Comparison of ENCODE assay signal across 9 cellular contexts in the genomic region with DNA sequence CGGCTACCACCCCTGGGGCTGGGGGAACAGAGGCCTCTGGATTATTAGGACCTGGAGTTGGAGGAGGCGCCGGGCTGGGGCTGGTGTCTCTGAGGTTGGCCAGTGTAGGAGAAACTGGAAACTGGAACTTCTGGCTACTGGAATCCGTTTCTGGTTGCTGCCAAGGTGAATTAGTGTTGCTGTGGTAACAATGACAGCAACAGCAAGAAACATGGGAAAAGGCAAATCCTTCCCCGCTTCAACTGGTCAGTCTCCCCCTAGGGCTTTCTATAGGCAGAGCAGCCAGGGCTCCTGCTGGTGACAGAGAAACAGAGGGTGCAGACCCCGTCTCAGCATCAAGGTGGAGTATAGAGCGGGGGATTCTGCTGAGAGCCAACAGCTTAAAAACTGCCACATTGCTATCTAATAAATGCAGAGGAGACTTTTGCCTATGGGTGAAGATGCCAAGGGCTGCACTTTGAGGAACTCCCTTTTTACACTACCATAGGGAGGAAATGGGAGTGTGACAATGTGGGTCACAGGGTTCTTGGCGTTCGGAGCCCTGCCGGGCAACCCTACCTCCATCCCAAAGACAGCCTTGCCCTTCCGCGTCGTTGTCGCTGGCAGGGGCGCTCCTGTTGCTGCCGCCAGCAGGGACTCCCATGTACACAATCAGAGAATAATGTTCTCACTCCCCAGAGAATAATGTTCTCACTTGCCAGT.
DNase-seq lines count a peak whose midpoint lies in the region; ATAC-seq and TF ChIP-seq lines count a peak whose summit lies in the region.
"Had no signal": no experiment of that assay in that cellular context is flagged by ENCODE, and none has a peak within 500 bp of the region (broad histone marks: within the 10 kb centered on the region; RNA-seq: fewer than 3 reads in every experiment).

No MANE protein-coding gene starts in this region.

- peaks cover 7% of the 10 kb centered on the region for H3K27me3 Mint-ChIP-seq in stimulated activated naive CD8-positive, alpha-beta T cell treated with anti-CD3 and anti-CD28 coated beads, Interleukin-15, amount 100 ng/mL, for 72 hours

- peaks cover 15% of the 10 kb centered on the region for H3K4me1 Mint-ChIP-seq in stimulated activated effector memory CD8-positive, alpha-beta T cell treated with anti-CD3 and anti-CD28 coated beads, Interleukin-12 subunit alpha, Interleukin-12 subunit beta, amount 100 ng/mL, for 72 hours
- peaks cover 16% of the 10 kb centered on the region for H3K4me1 Mint-ChIP-seq in stimulated activated naive CD8-positive, alpha-beta T cell treated with anti-CD3 and anti-CD28 coated beads, Interleukin-15, amount 100 ng/mL, for 72 hours

- DNase-seq in BJ (ENCODE audit: low read depth) (no peak), MV-4-11 (lab: John Stamatoyannopoulos, UW) (peak; percentile 19), breast epithelium (ENCODE audit: low spot score in 2 of 2) (peak; percentile 38 to 66), lower lobe of right lung (no peak)
- DNase-seq in stimulated activated effector memory CD8-positive, alpha-beta T cell treated with anti-CD3 and anti-CD28 coated beads, Interleukin-12 subunit alpha, Interleukin-12 subunit beta, amount 100 ng/mL, for 72 hours (ENCODE audit: low spot score in 2 of 2): no peak
- no peak for DNase-seq in stimulated activated naive CD8-positive, alpha-beta T cell treated with anti-CD3 and anti-CD28 coated beads, Interleukin-15, amount 100 ng/mL, for 72 hours
- no peak for DNase-seq in activated naive CD4-positive, alpha-beta T cell (lab: John Stamatoyannopoulos, UW)
- DNase-seq: thyroid gland had no signal

- no peak overlapping the region for H3K4me3 Mint-ChIP-seq in stimulated activated effector memory CD8-positive, alpha-beta T cell treated with anti-CD3 and anti-CD28 coated beads, Interleukin-12 subunit alpha, Interleukin-12 subunit beta, amount 100 ng/mL, for 72 hours
- H3K4me3 Mint-ChIP-seq in stimulated activated naive CD8-positive, alpha-beta T cell treated with anti-CD3 and anti-CD28 coated beads, Interleukin-15, amount 100 ng/mL, for 72 hours: no peak overlapping the region

- no peaks in the 10 kb centered on the region for H3K27me3 ChIP-seq in BJ (ENCODE audit: control insufficient read depth, insufficient read depth, low read length)
- H3K27me3 ChIP-seq in breast epithelium: no peaks in the 10 kb centered on the region
- no peaks in the 10 kb centered on the region for H3K27me3 ChIP-seq in lower lobe of right lung (ENCODE audit: low read depth)
- H3K27me3 ChIP-seq: thyroid gland had no signal

- no peaks in the 10 kb centered on the region for H3K9me3 Mint-ChIP-seq in stimulated activated effector memory CD8-positive, alpha-beta T cell treated with anti-CD3 and anti-CD28 coated beads, Interleukin-12 subunit alpha, Interleukin-12 subunit beta, amount 100 ng/mL, for 72 hours
- H3K9me3 Mint-ChIP-seq in stimulated activated naive CD8-positive, alpha-beta T cell treated with anti-CD3 and anti-CD28 coated beads, Interleukin-15, amount 100 ng/mL, for 72 hours: peaks cover 0 to 8% of the 10 kb centered on the region in 2 donors

- POLR2A ChIA-PET in BJ (lab: Charles Lee): no interaction called here

- H3K4me1 ChIP-seq in breast epithelium: no peaks in the 10 kb centered on the region
- peaks cover 9% of the 10 kb centered on the region for H3K4me1 ChIP-seq in lower lobe of right lung
- H3K4me1 ChIP-seq: thyroid gland had no signal

- TF ChIP-seq CTCF in BJ (IDR thresholded peaks at IDR 0.05; ENCODE audit: insufficient read depth, low read depth, low read length) (peak; percentile 31; the same call in 1 of the 2 replicates), breast epithelium (IDR thresholded peaks at IDR 0.05) (peak in 2 of 3 donors; percentile 44 to 46), lower lobe of right lung (IDR thresholded peaks at IDR 0.05) (no peak)

- H3K36me3 Mint-ChIP-seq in stimulated activated effector memory CD8-positive, alpha-beta T cell treated with anti-CD3 and anti-CD28 coated beads, Interleukin-12 subunit alpha, Interleukin-12 subunit beta, amount 100 ng/mL, for 72 hours: no peaks in the 10 kb centered on the region

- no peak overlapping the region for H3K27ac Mint-ChIP-seq in stimulated activated effector memory CD8-positive, alpha-beta T cell treated with anti-CD3 and anti-CD28 coated beads, Interleukin-12 subunit alpha, Interleukin-12 subunit beta, amount 100 ng/mL, for 72 hours
- H3K27ac Mint-ChIP-seq in stimulated activated naive CD8-positive, alpha-beta T cell treated with anti-CD3 and anti-CD28 coated beads, Interleukin-15, amount 100 ng/mL, for 72 hours: no peak overlapping the region

- intact Hi-C loops in breast epithelium (cut with DNase I; ENCODE audit: low total_unique reads) (no loop called here), lower lobe of right lung (cut with DNase I) (no loop called here)

- no peaks in the 10 kb centered on the region for H3K36me3 ChIP-seq in BJ (ENCODE audit: control insufficient read depth, insufficient read depth, low read length)
- no peaks in the 10 kb centered on the region for H3K36me3 ChIP-seq in breast epithelium
- H3K36me3 ChIP-seq in lower lobe of right lung: no peaks in the 10 kb centered on the region
- H3K36me3 ChIP-seq: thyroid gland had no signal

- H3K9me3 ChIP-seq in breast epithelium (no peaks in the 10 kb centered on the region), lower lobe of right lung (no peaks in the 10 kb centered on the region)
- H3K9me3 ChIP-seq: thyroid gland had no signal

- TF ChIP-seq POLR2A in breast epithelium (IDR thresholded peaks at IDR 0.05): no peak

- H3K27ac ChIP-seq in breast epithelium (peak overlapping the region; percentile 66 to 76), lower lobe of right lung (no peak overlapping the region)
- H3K27ac ChIP-seq: thyroid gland had no signal

- CTCF ChIA-PET in BJ (lab: Yijun Ruan, JAX): no interaction called here

- ATAC-seq in lower lobe of right lung (peak; percentile 42 to 68), HG03342 (IDR thresholded peaks at IDR 0.05; ENCODE audit: unreplicated experiment) (no peak)
- ATAC-seq in stimulated activated effector memory CD8-positive, alpha-beta T cell treated with anti-CD3 and anti-CD28 coated beads, Interleukin-12 subunit alpha, Interleukin-12 subunit beta, amount 100 ng/mL, for 72 hours: no peak
- no peak for ATAC-seq in stimulated activated naive CD8-positive, alpha-beta T cell treated with anti-CD3 and anti-CD28 coated beads, Interleukin-15, amount 100 ng/mL, for 72 hours

- H3K4me3 ChIP-seq in BJ (ENCODE audit: low read depth, low read length) (no peak overlapping the region), breast epithelium (peak overlapping the region in 1 of 3 donors; percentile 15), lower lobe of right lung (no peak overlapping the region)
- H3K4me3 ChIP-seq: thyroid gland had no signal

Comparison
In these comparisons a context has a peak if more than half of its experiments do, and no peak if none do; other contexts are left out.
1. DNase-seq: peak in MV-4-11 (single experiment) and breast epithelium (2 of 2); none in BJ (single experiment), lower lobe of right lung (single experiment), stimulated activated effector memory CD8-positive, alpha-beta T cell treated with anti-CD3 and anti-CD28 coated beads, Interleukin-12 subunit alpha, Interleukin-12 subunit beta, amount 100 ng/mL, for 72 hours (0 of 2), stimulated activated naive CD8-positive, alpha-beta T cell treated with anti-CD3 and anti-CD28 coated beads, Interleukin-15, amount 100 ng/mL, for 72 hours (0 of 2) and activated naive CD4-positive, alpha-beta T cell (0 of 4).
2. ATAC-seq: peak in lower lobe of right lung (2 of 2); none in stimulated activated effector memory CD8-positive, alpha-beta T cell treated with anti-CD3 and anti-CD28 coated beads, Interleukin-12 subunit alpha, Interleukin-12 subunit beta, amount 100 ng/mL, for 72 hours (single experiment), stimulated activated naive CD8-positive, alpha-beta T cell treated with anti-CD3 and anti-CD28 coated beads, Interleukin-15, amount 100 ng/mL, for 72 hours (single experiment) and HG03342 (single experiment).